ENCODE assay signal across 23 cellular contexts in genomic region chr10:69682955-69683474, GRCh38. TPM values are rescaled to one million over a fixed set of nuclear protein-coding genes. Genes with fewer than 3 reads are reported as not detected.
DNase-seq lines count a peak whose midpoint lies in the region; ATAC-seq, FAIRE-seq and TF ChIP-seq lines count a peak whose summit lies in the region.
"Had no signal": no experiment of that assay in that cellular context is flagged by ENCODE, and none has a peak within 500 bp of the region (broad histone marks: within the 10 kb centered on the region; RNA-seq: fewer than 3 reads in every experiment).

No MANE protein-coding gene starts in this region.

- H3K4me3 ChIP-seq in bronchial epithelial cell (ENCODE audit: low read depth, low read length) = no peak overlapping the region
- H3K4me3 ChIP-seq in hepatocyte = no peak overlapping the region
- no peak overlapping the region for H3K4me3 ChIP-seq in sigmoid colon
- H3K4me3 ChIP-seq: A549, GM23248, MG63, SJCRH30 had no signal

- FAIRE-seq in bronchial epithelial cell (lab: Jason Lieb, UNC) = peak; percentile 40
- FAIRE-seq: A549 had no signal

- H3K9me3 Mint-ChIP-seq in Calu3 (ENCODE audit: low read depth, unreplicated experiment) = no peaks in the 10 kb centered on the region
- H3K9me3 Mint-ChIP-seq: CD8-positive, alpha-beta T cell had no signal

- peaks cover 21% of the 10 kb centered on the region for H3K27me3 Mint-ChIP-seq in Calu3 (ENCODE audit: unreplicated experiment)

- TF ChIP-seq CTCF in Calu3 (IDR thresholded peaks at IDR 0.05; ENCODE audit: unreplicated experiment) (no peak), bronchial epithelial cell (IDR thresholded peaks at IDR 0.05; ENCODE audit: insufficient read depth, low read length, severe bottlenecking) (no peak), hepatocyte (IDR thresholded peaks at IDR 0.05; ENCODE audit: poor library complexity) (no peak), sigmoid colon (IDR thresholded peaks at IDR 0.05) (no peak)

- peaks cover 51% of the 10 kb centered on the region for H3K4me1 Mint-ChIP-seq in Calu3 (ENCODE audit: low read depth, unreplicated experiment)
- H3K4me1 Mint-ChIP-seq: B cell had no signal

- H3K27me3 ChIP-seq in bronchial epithelial cell (ENCODE audit: control insufficient read depth, insufficient read depth, low read length) (peaks cover 5% of the 10 kb centered on the region), hepatocyte (no peaks in the 10 kb centered on the region), sigmoid colon (peaks cover 0 to under 1% (median 0%) of the 10 kb centered on the region in 3 donors)
- H3K27me3 ChIP-seq: SJCRH30 had no signal

- ATAC-seq in HG02840 (IDR thresholded peaks at IDR 0.05; ENCODE audit: low FRiP score, unreplicated experiment) = no peak
- ATAC-seq: A549; CD8-positive, alpha-beta T cell had no signal

- H3K4me2 ChIP-seq in hepatocyte = no peak overlapping the region
- H3K4me2 ChIP-seq: A549 had no signal

- peak overlapping the region; percentile 98 for H3K27ac ChIP-seq in hepatocyte
- H3K27ac ChIP-seq in sigmoid colon = no peak overlapping the region
- H3K27ac ChIP-seq: A549, GM23248, SJCRH30 had no signal

- no TSS peak for BruUV-seq in Calu3 (replicated peaks; lab: Mats Ljungman, UMichigan)

- TF ChIP-seq POLR2A in sigmoid colon (IDR thresholded peaks at IDR 0.05) = no peak

- H3K9me3 ChIP-seq in hepatocyte (ENCODE audit: low read depth) (no peaks in the 10 kb centered on the region), sigmoid colon (no peaks in the 10 kb centered on the region)
- H3K9me3 ChIP-seq: A549, Caco-2, MG63, SJCRH30 had no signal

- intact Hi-C loops in Calu3 (cut with micrococcal nuclease; ENCODE audit: unreplicated experiment) = no loop called here
- intact Hi-C loops in sigmoid colon (cut with DNase I) = no loop called here

- no peaks in the 10 kb centered on the region for H3K9me2 ChIP-seq in hepatocyte (replicated peaks; ENCODE audit: insufficient read depth)

- H3K36me3 Mint-ChIP-seq in Calu3 (ENCODE audit: insufficient read depth, unreplicated experiment) = peaks cover 35% of the 10 kb centered on the region
- H3K36me3 Mint-ChIP-seq: CD8-positive, alpha-beta T cell had no signal

- peak overlapping the region; percentile 27 for H3K27ac Mint-ChIP-seq in Calu3 (ENCODE audit: unreplicated experiment)
- H3K27ac Mint-ChIP-seq: B cell; CD8-positive, alpha-beta T cell had no signal

- H3K4me1 ChIP-seq in hepatocyte (ENCODE audit: insufficient read depth) = peaks cover 41% of the 10 kb centered on the region
- peaks cover 0 to 35% (median 29%) of the 10 kb centered on the region in 4 donors for H3K4me1 ChIP-seq in sigmoid colon
- H3K4me1 ChIP-seq: A549, SJCRH30 had no signal

- H3K36me3 ChIP-seq in bronchial epithelial cell (ENCODE audit: control insufficient read depth, insufficient read depth, low read length) (no peaks in the 10 kb centered on the region), hepatocyte (replicated peaks; ENCODE audit: insufficient read depth, low read depth) (no peaks in the 10 kb centered on the region), sigmoid colon (no peaks in the 10 kb centered on the region)
- H3K36me3 ChIP-seq: MG63, SJCRH30 had no signal

- no peaks in the 10 kb centered on the region for H3K79me2 ChIP-seq in hepatocyte

- no peak overlapping the region for H2AFZ ChIP-seq in hepatocyte
- H2AFZ ChIP-seq: GM23248 had no signal

- no peaks in the 10 kb centered on the region for H4K20me1 ChIP-seq in hepatocyte (ENCODE audit: insufficient read depth, poor library complexity, severe bottlenecking)

- H3K4me3 Mint-ChIP-seq in Calu3 (ENCODE audit: low read depth, unreplicated experiment) = no peak overlapping the region
- H3K4me3 Mint-ChIP-seq: B cell; CD8-positive, alpha-beta T cell had no signal

- TF ChIP-seq EP300 in sigmoid colon (IDR thresholded peaks at IDR 0.05) = no peak

- in situ Hi-C loops in G401 (cut with HindIII; ENCODE audit: low sequenced_read_pairs) = no loop called here

- no peak for DNase-seq in Calu3
- DNase-seq in bronchial epithelial cell (ENCODE audit: low read depth) = no peak
- DNase-seq in hepatocyte (ENCODE audit: low spot score) = no peak
- peak; percentile 20 for DNase-seq in sigmoid colon
- DNase-seq in G401 (ENCODE audit: low spot score) = no peak
- no peak for DNase-seq in GDM1 (lab: John Stamatoyannopoulos, UW)
- DNase-seq: CD8-positive, alpha-beta T cell; DMS 273 treated with DMSO at 0.1 percent for 48 hours; DMS79 treated with DMSO at 0.1 percent for 48 hours; GM23248; H7; IMR-90; KG1; MG63; NCI-H2029; NCI-H446; NCI-H524 treated with DMSO at 0.1 percent for 48 hours; NCI-H774; SJCRH30 had no signal

- CTCF ChIA-PET in Calu3 (lab: Charles Lee) = interaction anchor here (0.6 to 2.3 kb wide), 2 partner anchors 24 to 702 kb away, joined by 3 to 6 read pairs; no protein-coding TSS in a partner anchor

RNA-seq across cellular contexts. Expression of gene FAM241B, which starts 53.0 kb away (rescaled TPM):
- total RNA-seq in Calu3 (2022) = 22.9 and 25.2 TPM in 2 replicates
- total RNA-seq in bronchial epithelial cell = 2.6 and 4.6 TPM in 2 replicates
- 3.7 TPM in 2 replicates for total RNA-seq in hepatocyte
- polyA plus RNA-seq in hepatocyte = 13.7 and 14.7 TPM in 2 replicates
- total RNA-seq in sigmoid colon = 1 to 10 TPM; 3.0 to 6.3 (median 3.5) TPM
- 1 to 10 TPM; 2.5 to 6.9 (median 4.2) TPM for polyA plus RNA-seq in sigmoid colon
- total RNA-seq in G401 (2014; rRNA removed; shearing (Covaris generic)) = 27.8 and 36.7 TPM in 2 replicates
- total RNA-seq: GM23248 had no signal
